ENCODE assay signal across 20 cellular contexts in the genomic region with DNA sequence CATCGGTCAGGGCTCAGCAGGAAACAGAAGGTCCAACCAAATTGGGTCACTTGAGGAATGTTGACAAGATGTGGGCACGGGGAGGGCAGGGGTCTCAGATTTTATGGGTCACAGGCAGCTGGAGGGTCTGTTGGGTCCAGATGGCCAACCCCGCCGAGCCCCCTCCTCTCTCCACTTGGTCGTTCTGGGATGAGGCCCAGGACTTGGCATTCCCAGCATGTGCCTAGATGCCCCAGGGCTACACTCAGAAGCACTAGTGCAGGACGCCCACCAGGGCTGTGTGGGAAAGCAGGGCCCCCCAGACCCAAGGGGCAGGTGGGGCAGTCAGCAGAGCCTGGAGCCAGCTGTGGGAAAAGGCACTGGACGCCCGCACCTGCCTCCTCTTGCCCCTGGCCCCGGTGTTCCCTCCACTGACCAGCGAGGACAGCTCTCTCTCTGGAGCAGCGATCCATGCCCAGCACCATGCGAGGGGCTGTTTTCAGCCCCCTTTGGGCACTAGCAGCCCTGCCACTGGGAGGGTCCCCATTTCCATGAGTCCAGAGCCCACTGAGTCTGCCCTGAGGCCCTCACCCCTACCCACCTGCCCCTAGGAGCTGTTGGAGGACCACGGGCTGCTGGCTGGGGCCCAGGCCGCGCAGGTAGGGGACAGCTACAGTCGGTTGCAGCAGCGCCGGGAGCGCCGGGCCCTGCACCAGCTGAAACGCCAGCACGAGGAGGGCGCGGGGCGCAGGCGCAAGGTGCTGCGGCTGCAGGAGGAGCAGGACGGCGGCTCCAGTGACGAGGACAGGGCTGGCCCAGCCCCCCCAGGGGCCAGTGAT. TPM values are rescaled to one million over a fixed set of nuclear protein-coding genes. Genes with fewer than 3 reads are reported as not detected.
A peak's percentile ranks its signal among the peaks of the same experiment; 100 is the strongest.
DNase-seq lines count a peak whose midpoint lies in the region; ATAC-seq, FAIRE-seq and TF ChIP-seq lines count a peak whose summit lies in the region.
"Had no signal": no experiment of that assay in that cellular context is flagged by ENCODE, and none has a peak within 500 bp of the region (broad histone marks: within the 10 kb centered on the region; RNA-seq: fewer than 3 reads in every experiment).

No MANE protein-coding gene starts in this region.

- H3K79me2 ChIP-seq in HepG2 (ENCODE audit: insufficient read depth, low read length) (no peaks in the 10 kb centered on the region), Karpas-422 (ENCODE audit: low read length) (no peaks in the 10 kb centered on the region), osteoblast (ENCODE audit: insufficient read depth, low read length) (peaks cover 2% of the 10 kb centered on the region)

- no peak for DNase-seq in HepG2 (ENCODE audit: low spot score)
- no peak for DNase-seq in right lobe of liver
- peak; percentile 29 for DNase-seq in Karpas-422
- DNase-seq in osteoblast (ENCODE audit: insufficient read length, low spot score, missing footprints) = peak; percentile 71
- no peak for DNase-seq in chondrocyte (ENCODE audit: low spot score)
- DNase-seq in NCI-H2196 treated with DMSO at 0.1 percent for 48 hours (lab: John Stamatoyannopoulos, UW; ENCODE audit: unreplicated experiment) = no peak
- no peak for DNase-seq in germinal center (ENCODE audit: low spot score)
- DNase-seq: 8988T; CD4-positive, alpha-beta memory T cell; DMS79 treated with DMSO at 0.1 percent for 48 hours; GF-D8; HFFc6 had no signal

- no peak overlapping the region for H2AFZ ChIP-seq in HepG2 (ENCODE audit: low read length)
- no peak overlapping the region for H2AFZ ChIP-seq in Karpas-422 (ENCODE audit: low read length)
- H2AFZ ChIP-seq in osteoblast (ENCODE audit: low read length) = no peak overlapping the region
- H2AFZ ChIP-seq: GM23338 had no signal

- H3K4me3 ChIP-seq in HepG2 (replicated peaks in 1 of 3; ENCODE audit: insufficient read depth in 1 of 3, low read depth in 2 of 3, low read length in 3 of 3) = no peak overlapping the region
- H3K4me3 ChIP-seq in right lobe of liver = no peak overlapping the region
- H3K4me3 ChIP-seq in Karpas-422 (ENCODE audit: low read length) = no peak overlapping the region
- H3K4me3 ChIP-seq in osteoblast (ENCODE audit: insufficient read depth, low read length) = no peak overlapping the region
- H3K4me3 ChIP-seq: BLaER1, GM23338 had no signal

- H3K9me3 Mint-ChIP-seq in chondrocyte (ENCODE audit: low read depth) = no peaks in the 10 kb centered on the region
- H3K9me3 Mint-ChIP-seq: CD14-positive monocyte; CD4-positive, alpha-beta memory T cell; GM23338; HFFc6 had no signal

- in situ Hi-C loops in HepG2 (cut with HindIII; ENCODE audit: extremely low pct_ligation_motif_present, low pct_unique_long_range_greater_than_20kb) = no loop called here

- H3K27me3 ChIP-seq in HepG2 (ENCODE audit: control insufficient read depth in 1 of 2, insufficient read depth in 2 of 2, low read length in 2 of 2) (no peaks in the 10 kb centered on the region), right lobe of liver (no peaks in the 10 kb centered on the region), Karpas-422 (ENCODE audit: low read length) (no peaks in the 10 kb centered on the region), osteoblast (ENCODE audit: insufficient read depth, low read length) (no peaks in the 10 kb centered on the region)
- H3K27me3 ChIP-seq: BLaER1 had no signal

- WGBS in HepG2 (ENCODE audit: low lambda C conversion rate) = 96% methylated on average over 16 of the region's 30 CpGs
- WGBS in right lobe of liver (ENCODE audit: insufficient coverage, low coverage, low lambda C conversion rate, missing lambda C conversion rate) = 60% methylated on average over 1 of the region's 30 CpGs

- TF ChIP-seq EP300 in HepG2 (IDR thresholded peaks at IDR 0.05; ENCODE audit: low read depth in 2 of 2, low read length in 2 of 2) = no peak
- no peak for TF ChIP-seq EP300 in HepG2 (CRISPR knock-in tag; IDR thresholded peaks at IDR 0.05; ENCODE audit: borderline replicate concordance)

- no peak overlapping the region for H3K27ac Mint-ChIP-seq in chondrocyte (ENCODE audit: unreplicated experiment)
- H3K27ac Mint-ChIP-seq: GM23338, HFFc6 had no signal

- H3K9me3 ChIP-seq in HepG2 (ENCODE audit: low read length) (no peaks in the 10 kb centered on the region), right lobe of liver (no peaks in the 10 kb centered on the region), Karpas-422 (ENCODE audit: low read length) (no peaks in the 10 kb centered on the region), osteoblast (ENCODE audit: low read depth, low read length) (no peaks in the 10 kb centered on the region)
- H3K9me3 ChIP-seq: BLaER1 had no signal

- no peak overlapping the region for H3K4me2 ChIP-seq in HepG2 (ENCODE audit: low read depth, low read length)
- no peak overlapping the region for H3K4me2 ChIP-seq in Karpas-422 (ENCODE audit: low read depth, low read length, poor library complexity, severe bottlenecking)
- no peak overlapping the region for H3K4me2 ChIP-seq in osteoblast (ENCODE audit: insufficient read depth, low read length)
- H3K4me2 ChIP-seq: BLaER1, GM23338 had no signal

- no TSS peak for BruUV-seq in HepG2 (replicated peaks; lab: Mats Ljungman, UMichigan)

- no peak for TF ChIP-seq RAD21 in HepG2 (CRISPR knock-in tag; IDR thresholded peaks at IDR 0.05)

- intact Hi-C loops in HepG2 (cut with micrococcal nuclease; ENCODE audit: unreplicated experiment) (no loop called here), right lobe of liver (cut with DNase I) (no loop called here)

- H3K9me2 ChIP-seq in Karpas-422 (replicated peaks; ENCODE audit: insufficient read depth, low read length) = no peaks in the 10 kb centered on the region

- H3K9ac ChIP-seq in HepG2 (ENCODE audit: insufficient read depth, low read depth, low read length) (no peak overlapping the region), Karpas-422 (ENCODE audit: low read length) (no peak overlapping the region)
- H3K9ac ChIP-seq: BLaER1 had no signal

- H3K27ac ChIP-seq in HepG2 (ENCODE audit: extremely low read length, insufficient read depth, low read length) = no peak overlapping the region
- H3K27ac ChIP-seq in right lobe of liver = no peak overlapping the region
- H3K27ac ChIP-seq in Karpas-422 (ENCODE audit: low read length) = no peak overlapping the region
- no peak overlapping the region for H3K27ac ChIP-seq in osteoblast (ENCODE audit: low read depth, low read length)
- H3K27ac ChIP-seq: BLaER1 had no signal

- H3K36me3 ChIP-seq in HepG2 (replicated peaks in 1 of 2; ENCODE audit: control insufficient read depth in 1 of 2, insufficient read depth in 2 of 2, low read length in 2 of 2) (peaks cover 48 to 70% of the 10 kb centered on the region in 2 experiments; a peak in 4 of 5 replicates), right lobe of liver (peaks cover 0 to 65% (median 16%) of the 10 kb centered on the region in 4 donors), Karpas-422 (ENCODE audit: insufficient read depth, low read length) (peaks cover 2% of the 10 kb centered on the region), osteoblast (ENCODE audit: insufficient read depth, low read length) (peaks cover 60% of the 10 kb centered on the region)

- H4K20me1 ChIP-seq in HepG2 (ENCODE audit: insufficient read depth, low read length) = 0 out of 2 replicates have a peak, but pooled peaks cover 3% of the 10 kb centered on the region
- 0 out of 2 replicates have a peak, but pooled peaks cover 10% of the 10 kb centered on the region for H4K20me1 ChIP-seq in Karpas-422 (ENCODE audit: insufficient read depth, low read depth, low read length)
- peaks cover under 1% of the 10 kb centered on the region for H4K20me1 ChIP-seq in osteoblast (ENCODE audit: insufficient read depth, low read length)

- POLR2A ChIA-PET in HepG2 (lab: Yijun Ruan, JAX) = no interaction called here

- H3K27me3 Mint-ChIP-seq in chondrocyte (ENCODE audit: low read depth) = no peaks in the 10 kb centered on the region
- H3K27me3 Mint-ChIP-seq: CD4-positive, alpha-beta memory T cell had no signal

- no peak for ATAC-seq in HepG2
- no peak for ATAC-seq in right lobe of liver
- ATAC-seq: GM23338, HCT116 had no signal

- TF ChIP-seq POLR2A in HepG2 (IDR thresholded peaks at IDR 0.05; ENCODE audit: insufficient read depth in 1 of 2, low read depth in 2 of 2, low read length in 2 of 2) (no peak), right lobe of liver (IDR thresholded peaks at IDR 0.05) (no peak)

- H3K4me1 Mint-ChIP-seq in chondrocyte (ENCODE audit: low read depth) = peaks cover 4% of the 10 kb centered on the region
- H3K4me1 Mint-ChIP-seq: GM23338 had no signal

- TF ChIP-seq CTCF in HepG2 (CRISPR knock-in tag; IDR thresholded peaks at IDR 0.05) (no peak), right lobe of liver (IDR thresholded peaks at IDR 0.05) (no peak), osteoblast (IDR thresholded peaks at IDR 0.05; ENCODE audit: extremely low read depth, low read depth, low read length) (no peak), chondrocyte (IDR thresholded peaks at IDR 0.05) (no peak)

- no peaks in the 10 kb centered on the region for H3K4me1 ChIP-seq in HepG2 (ENCODE audit: insufficient read depth, low read length)
- H3K4me1 ChIP-seq in right lobe of liver = peaks cover 0 to 13% (median 3%) of the 10 kb centered on the region in 4 donors
- no peaks in the 10 kb centered on the region for H3K4me1 ChIP-seq in Karpas-422 (ENCODE audit: low read length)
- peaks cover 6% of the 10 kb centered on the region for H3K4me1 ChIP-seq in osteoblast (ENCODE audit: insufficient read depth, low read length)

- CTCF ChIA-PET in HepG2 (lab: Yijun Ruan, JAX; ENCODE audit: low intra/inter-chr PET ratio, low total read pairs) = no interaction called here

- FAIRE-seq in HepG2 (lab: Jason Lieb, UNC) = no peak
- FAIRE-seq: H54 had no signal

- no peak overlapping the region for H3K4me3 Mint-ChIP-seq in chondrocyte (ENCODE audit: unreplicated experiment)
- H3K4me3 Mint-ChIP-seq: CD14-positive monocyte; CD4-positive, alpha-beta memory T cell; GM23338; HFFc6 had no signal

- peaks cover 19% of the 10 kb centered on the region for H3K36me3 Mint-ChIP-seq in chondrocyte (ENCODE audit: low read depth)

RNA-seq across cellular contexts. Expression of gene DHX34, which starts 26.0 kb away (rescaled TPM):
- total RNA-seq in HepG2 (2016; rRNA removed; fragmentation: Illumina TruSeq; extraction: Trizol) (8.0 and 12.0 TPM in 2 replicates), right lobe of liver (10 to 100 TPM in 1 of 6 experiments, 1 to 10 TPM in 5; 5.2 to 11.9 (median 8.7) TPM), osteoblast (10.9 and 12.7 TPM in 2 replicates), chondrocyte (13.5 to 15.6 TPM (median 15.2 TPM) in 3 replicates)
- total RNA-seq in HepG2 (2016; cell fraction: cytosol; rRNA removed; fragmentation: Illumina TruSeq; extraction: Trizol; ENCODE audit: low read depth) = 11.3 and 11.4 TPM in 2 replicates
- total RNA-seq in HepG2 (2016; cell fraction: insoluble cytoplasmic fraction; rRNA removed; fragmentation: Illumina TruSeq; extraction: Trizol) = 6.8 and 12.8 TPM in 2 replicates
- 8.6 and 9.9 TPM in 2 replicates for total RNA-seq in HepG2 (2016; cell fraction: membrane; rRNA removed; fragmentation: Illumina TruSeq; extraction: Trizol)
- 12.8 and 13.1 TPM in 2 replicates for total RNA-seq in HepG2 (2016; cell fraction: nucleus; rRNA removed; fragmentation: Illumina TruSeq; extraction: Trizol)
- 9.2 and 12.5 TPM in 2 replicates for polyA plus RNA-seq in HepG2 (2011; rRNA removed)
- polyA plus RNA-seq in HepG2 (2011; cell fraction: cytosol; rRNA removed) = 4.0 and 5.9 TPM in 2 replicates
- polyA plus RNA-seq in HepG2 (2011; cell fraction: nucleus; rRNA removed) = 50.6 and 52.9 TPM in 2 replicates
- polyA plus RNA-seq in HepG2 (2012) = 6.5 and 9.0 TPM in 2 replicates
- 2.1 and 2.4 TPM in 2 replicates for polyA plus RNA-seq in HepG2 (2016; cell fraction: cytosol; fragmentation: Illumina TruSeq; extraction: Trizol; ENCODE audit: low read depth)
- 6.9 and 11.0 TPM in 2 replicates for polyA plus RNA-seq in HepG2 (2016; cell fraction: insoluble cytoplasmic fraction; fragmentation: Illumina TruSeq; extraction: Trizol; ENCODE audit: low read depth)
- 3.7 and 4.3 TPM in 2 replicates for polyA plus RNA-seq in HepG2 (2016; cell fraction: membrane; fragmentation: Illumina TruSeq; extraction: Trizol; ENCODE audit: low read depth)
- polyA plus RNA-seq in HepG2 (2016; cell fraction: nucleus; fragmentation: Illumina TruSeq; extraction: Trizol; ENCODE audit: insufficient read depth, low read depth) = 28.7 and 30.5 TPM in 2 replicates
- 18.8 and 19.4 TPM in 2 replicates for polyA minus RNA-seq in HepG2 (2011; rRNA and poly(A)+ RNA removed; ENCODE audit: low replicate concordance)
- polyA minus RNA-seq in HepG2 (2011; cell fraction: cytosol; rRNA and poly(A)+ RNA removed) = 3.9 and 7.7 TPM in 2 replicates
- 16.0 and 18.4 TPM in 2 replicates for polyA minus RNA-seq in HepG2 (2011; cell fraction: nucleus; rRNA and poly(A)+ RNA removed)
- total RNA-seq in Karpas-422 (2014; rRNA removed; shearing (Covaris generic); ENCODE audit: low replicate concordance) = 17.4 and 41.5 TPM in 2 replicates

RNA-seq across cellular contexts. Expression of gene C5AR2, which starts 43.1 kb away (rescaled TPM):
- total RNA-seq in HepG2 (2016; rRNA removed; fragmentation: Illumina TruSeq; extraction: Trizol) (0.09 TPM in 1 of 2 replicates, not detected in the other), right lobe of liver (1 to 10 TPM; 1.1 to 6.6 (median 3.7) TPM), osteoblast (2.5 and 3.5 TPM in 2 replicates), chondrocyte (0.07 to 0.34 TPM in 2 of 3 replicates, not detected in the other)
- total RNA-seq in HepG2 (2016; cell fraction: cytosol; rRNA removed; fragmentation: Illumina TruSeq; extraction: Trizol; ENCODE audit: low read depth) = not detected in 2 replicates
- total RNA-seq in HepG2 (2016; cell fraction: insoluble cytoplasmic fraction; rRNA removed; fragmentation: Illumina TruSeq; extraction: Trizol) = not detected in 2 replicates
- 0.07 TPM in 1 of 2 replicates, not detected in the other for total RNA-seq in HepG2 (2016; cell fraction: membrane; rRNA removed; fragmentation: Illumina TruSeq; extraction: Trizol)
- total RNA-seq in HepG2 (2016; cell fraction: nucleus; rRNA removed; fragmentation: Illumina TruSeq; extraction: Trizol) = not detected in 2 replicates
- 0.24 and 0.26 TPM in 2 replicates for polyA plus RNA-seq in HepG2 (2011; rRNA removed)
- 0.18 and 0.28 TPM in 2 replicates for polyA plus RNA-seq in HepG2 (2011; cell fraction: cytosol; rRNA removed)
- 0.50 and 0.66 TPM in 2 replicates for polyA plus RNA-seq in HepG2 (2011; cell fraction: nucleus; rRNA removed)
- 0.20 and 0.30 TPM in 2 replicates for polyA plus RNA-seq in HepG2 (2012)
- polyA plus RNA-seq in HepG2 (2016; cell fraction: cytosol; fragmentation: Illumina TruSeq; extraction: Trizol; ENCODE audit: low read depth) = not detected in 2 replicates
- polyA plus RNA-seq in HepG2 (2016; cell fraction: insoluble cytoplasmic fraction; fragmentation: Illumina TruSeq; extraction: Trizol; ENCODE audit: low read depth) = not detected in 2 replicates
- polyA plus RNA-seq in HepG2 (2016; cell fraction: membrane; fragmentation: Illumina TruSeq; extraction: Trizol; ENCODE audit: low read depth) = not detected in 2 replicates
- polyA plus RNA-seq in HepG2 (2016; cell fraction: nucleus; fragmentation: Illumina TruSeq; extraction: Trizol; ENCODE audit: insufficient read depth, low read depth) = not detected in 2 replicates
- polyA minus RNA-seq in HepG2 (2011; rRNA and poly(A)+ RNA removed; ENCODE audit: low replicate concordance) = 0.48 and 6.7 TPM in 2 replicates
- 0.10 and 0.18 TPM in 2 replicates for polyA minus RNA-seq in HepG2 (2011; cell fraction: cytosol; rRNA and poly(A)+ RNA removed)
- 0.25 TPM in 1 of 2 replicates, not detected in the other for polyA minus RNA-seq in HepG2 (2011; cell fraction: nucleus; rRNA and poly(A)+ RNA removed)
- 1.1 TPM in 1 of 2 replicates, not detected in the other for total RNA-seq in Karpas-422 (2014; rRNA removed; shearing (Covaris generic); ENCODE audit: low replicate concordance)
- total RNA-seq: A673, HT1080 had no signal
- polyA plus RNA-seq: AG04450, GM23338 had no signal

RNA-seq across cellular contexts. Expression of gene MEIS3, which starts 44.2 kb away (rescaled TPM):
- total RNA-seq in HepG2 (2016; rRNA removed; fragmentation: Illumina TruSeq; extraction: Trizol) (0.09 and 1.2 TPM in 2 replicates), right lobe of liver (1 to 10 TPM in 1 of 6 experiments, under 1 TPM in 5; 0.53 to 1.6 (median 0.77) TPM), osteoblast (8.3 and 19.7 TPM in 2 replicates), chondrocyte (79.5 to 83.4 TPM (median 82.2 TPM) in 3 replicates)
- total RNA-seq in HepG2 (2016; cell fraction: cytosol; rRNA removed; fragmentation: Illumina TruSeq; extraction: Trizol; ENCODE audit: low read depth) = 1.1 and 1.5 TPM in 2 replicates
- not detected in 2 replicates for total RNA-seq in HepG2 (2016; cell fraction: insoluble cytoplasmic fraction; rRNA removed; fragmentation: Illumina TruSeq; extraction: Trizol)
- 0.52 and 0.62 TPM in 2 replicates for total RNA-seq in HepG2 (2016; cell fraction: membrane; rRNA removed; fragmentation: Illumina TruSeq; extraction: Trizol)
- not detected in 2 replicates for total RNA-seq in HepG2 (2016; cell fraction: nucleus; rRNA removed; fragmentation: Illumina TruSeq; extraction: Trizol)
- 0.70 and 0.94 TPM in 2 replicates for polyA plus RNA-seq in HepG2 (2011; rRNA removed)
- 0.39 and 0.59 TPM in 2 replicates for polyA plus RNA-seq in HepG2 (2011; cell fraction: cytosol; rRNA removed)
- polyA plus RNA-seq in HepG2 (2011; cell fraction: nucleus; rRNA removed) = 2.3 and 2.8 TPM in 2 replicates
- 0.25 and 0.93 TPM in 2 replicates for polyA plus RNA-seq in HepG2 (2012)
- polyA plus RNA-seq in HepG2 (2016; cell fraction: cytosol; fragmentation: Illumina TruSeq; extraction: Trizol; ENCODE audit: low read depth) = 0.09 and 0.23 TPM in 2 replicates
- not detected in 2 replicates for polyA plus RNA-seq in HepG2 (2016; cell fraction: insoluble cytoplasmic fraction; fragmentation: Illumina TruSeq; extraction: Trizol; ENCODE audit: low read depth)
- 0.41 and 0.55 TPM in 2 replicates for polyA plus RNA-seq in HepG2 (2016; cell fraction: membrane; fragmentation: Illumina TruSeq; extraction: Trizol; ENCODE audit: low read depth)
- polyA plus RNA-seq in HepG2 (2016; cell fraction: nucleus; fragmentation: Illumina TruSeq; extraction: Trizol; ENCODE audit: insufficient read depth, low read depth) = 0.29 TPM in 1 of 2 replicates, not detected in the other
- polyA minus RNA-seq in HepG2 (2011; rRNA and poly(A)+ RNA removed; ENCODE audit: low replicate concordance) = 0.82 and 12.4 TPM in 2 replicates
- 0.69 and 0.70 TPM in 2 replicates for polyA minus RNA-seq in HepG2 (2011; cell fraction: cytosol; rRNA and poly(A)+ RNA removed)
- 0.50 and 0.64 TPM in 2 replicates for polyA minus RNA-seq in HepG2 (2011; cell fraction: nucleus; rRNA and poly(A)+ RNA removed)
- 3.3 and 11.2 TPM in 2 replicates for total RNA-seq in Karpas-422 (2014; rRNA removed; shearing (Covaris generic); ENCODE audit: low replicate concordance)
- polyA plus RNA-seq: CD14-positive monocyte had no signal

Comparison
In these comparisons a context has a peak if more than half of its experiments do, and no peak if none do; other contexts are left out.
1. DNase-seq: peak in Karpas-422 (single experiment) and osteoblast (single experiment); none in HepG2 (single experiment), right lobe of liver (0 of 3), chondrocyte (single experiment), NCI-H2196 treated with DMSO at 0.1 percent for 48 hours (single experiment) and germinal center (single experiment).